27 cellular contexts compared by ENCODE assay signal in the genomic region with DNA sequence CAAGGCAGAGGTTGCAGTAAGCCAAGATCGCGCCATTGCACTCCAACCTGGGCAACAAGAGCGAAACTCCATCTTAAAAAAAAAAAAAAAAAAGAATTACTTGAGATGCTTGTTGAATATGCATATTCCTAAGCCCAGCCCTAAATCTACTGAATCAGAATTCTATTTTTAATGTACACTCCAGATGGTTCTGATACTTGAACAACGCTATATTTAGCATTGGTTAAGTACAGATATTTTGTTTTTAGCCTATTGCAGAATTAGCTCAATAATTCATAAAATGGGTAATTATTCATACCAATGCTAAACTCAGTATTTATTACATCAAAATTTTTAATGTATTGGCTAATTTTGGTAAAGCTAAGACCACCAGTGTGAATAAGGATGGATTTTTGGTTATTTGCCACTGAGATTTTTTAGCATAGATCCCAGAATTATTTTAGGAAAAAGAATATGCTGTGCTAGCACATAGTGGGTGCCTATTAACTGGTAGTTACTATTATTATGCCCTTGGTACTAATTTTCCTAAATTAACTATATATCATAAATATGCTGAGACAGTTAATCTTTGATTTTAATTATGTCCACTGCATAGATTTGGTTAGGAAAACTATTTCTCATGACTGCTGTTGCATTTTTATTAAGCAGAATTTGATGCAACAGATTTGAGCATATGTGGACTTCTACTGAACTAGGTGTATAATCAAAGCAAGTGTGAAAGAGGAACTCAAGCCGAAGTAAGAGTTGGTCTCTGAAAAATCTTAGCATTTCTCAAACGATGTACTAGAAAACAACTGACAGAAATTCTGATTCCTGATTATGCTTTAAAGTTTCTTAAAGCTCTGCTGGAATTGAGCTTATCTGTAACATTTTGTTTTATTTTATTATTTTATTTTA. TPM values are rescaled to one million over a fixed set of nuclear protein-coding genes. Genes with fewer than 3 reads are reported as not detected.
"Had no signal": no experiment of that assay in that cellular context is flagged by ENCODE, and none has a peak within 500 bp of the region (broad histone marks: within the 10 kb centered on the region; RNA-seq: fewer than 3 reads in every experiment).

No MANE protein-coding gene starts in this region.

- H3K9me3 ChIP-seq: SJCRH30, SK-N-SH had no signal

- H3K4me3 Mint-ChIP-seq: activated B cell treated with CpG ODN at 0.5 μM for 24 hours; activated CD4-positive, alpha-beta memory T cell treated with anti-CD3 and anti-CD28 coated beads, Interleukin-2, amount 10 ng/mL, durations not matched to agents 7 days and 5 days; activated CD4-positive, alpha-beta T cell treated with anti-CD3 and anti-CD28 coated beads, Interleukin-2, amount 10 ng/mL, durations not matched to agents 7 days and 5 days; activated naive CD4-positive, alpha-beta T cell treated with anti-CD3 and anti-CD28 coated beads for 36 hours; activated naive CD8-positive, alpha-beta T cell; activated T-helper 17 cell treated with anti-CD3 and anti-CD28 coated beads, Interleukin-2, amount 50 U/mL, for 72 hours; brain had no signal

- H3K27ac Mint-ChIP-seq: activated B cell treated with CpG ODN at 0.5 μM for 24 hours; activated CD4-positive, alpha-beta memory T cell treated with anti-CD3 and anti-CD28 coated beads, Interleukin-2, amount 10 ng/mL, durations not matched to agents 7 days and 5 days; activated CD4-positive, alpha-beta T cell treated with anti-CD3 and anti-CD28 coated beads, Interleukin-2, amount 10 ng/mL, durations not matched to agents 7 days and 5 days; activated naive CD4-positive, alpha-beta T cell treated with anti-CD3 and anti-CD28 coated beads for 36 hours; activated naive CD8-positive, alpha-beta T cell; activated T-helper 17 cell treated with anti-CD3 and anti-CD28 coated beads, Interleukin-2, amount 50 U/mL, for 72 hours; brain had no signal

- H3K9me2 ChIP-seq: SK-N-SH had no signal

- H3K9me3 Mint-ChIP-seq: activated B cell treated with CpG ODN at 0.5 μM for 24 hours; activated CD4-positive, alpha-beta memory T cell treated with anti-CD3 and anti-CD28 coated beads, Interleukin-2, amount 10 ng/mL, durations not matched to agents 7 days and 5 days; activated CD4-positive, alpha-beta T cell treated with anti-CD3 and anti-CD28 coated beads, Interleukin-2, amount 10 ng/mL, durations not matched to agents 7 days and 5 days; activated naive CD4-positive, alpha-beta T cell treated with anti-CD3 and anti-CD28 coated beads for 36 hours; activated T-helper 17 cell treated with anti-CD3 and anti-CD28 coated beads, Interleukin-2, amount 50 U/mL, for 72 hours; brain had no signal

- H3K36me3 Mint-ChIP-seq: brain had no signal

- H3K27ac ChIP-seq: cardiac muscle cell, SJCRH30 had no signal

- H3K9ac ChIP-seq: SK-N-SH had no signal

- H3K4me3 ChIP-seq: cardiac muscle cell, SJCRH30 had no signal

- H3K4me1 Mint-ChIP-seq: activated CD4-positive, alpha-beta memory T cell treated with anti-CD3 and anti-CD28 coated beads, Interleukin-2, amount 10 ng/mL, durations not matched to agents 7 days and 5 days; activated CD4-positive, alpha-beta T cell treated with anti-CD3 and anti-CD28 coated beads, Interleukin-2, amount 10 ng/mL, durations not matched to agents 7 days and 5 days; activated T-helper 17 cell treated with anti-CD3 and anti-CD28 coated beads, Interleukin-2, amount 50 U/mL, for 72 hours; brain had no signal

- H3K4me2 ChIP-seq: SK-N-SH had no signal

- H3K27me3 Mint-ChIP-seq: activated CD4-positive, alpha-beta T cell treated with anti-CD3 and anti-CD28 coated beads, Interleukin-2, amount 10 ng/mL, durations not matched to agents 7 days and 5 days had no signal

- H3K27me3 ChIP-seq: cardiac muscle cell, SJCRH30 had no signal

- H3K36me3 ChIP-seq: cardiac muscle cell, SJCRH30 had no signal

- ATAC-seq: activated T-helper 17 cell treated with anti-CD3 and anti-CD28 coated beads, Interleukin-2, amount 50 U/mL, for 72 hours had no signal

- DNase-seq: activated B cell treated with CpG ODN at 0.5 μM for 24 hours; activated CD4-positive, alpha-beta memory T cell treated with anti-CD3 and anti-CD28 coated beads, Interleukin-2, amount 10 ng/mL, durations not matched to agents 7 days and 5 days; activated CD4-positive, alpha-beta T cell treated with anti-CD3 and anti-CD28 coated beads for 1 hour; activated CD4-positive, alpha-beta T cell treated with anti-CD3 and anti-CD28 coated beads, Interleukin-2, amount 10 ng/mL, durations not matched to agents 7 days and 5 days; activated gamma-delta T cell; activated naive CD4-positive, alpha-beta T cell treated with anti-CD3 and anti-CD28 coated beads for 36 hours; activated T-cell treated with anti-CD3 and anti-CD28 coated beads for 4 hours; activated T-cell treated with anti-CD3 and anti-CD28 coated beads, Interleukin-2, amount 50 U/mL, for 48 hours; amygdala; Karpas-422; NCI-H1092; NCI-H1417; NCI-H1930; NCI-H2107; NCI-H2171 treated with DMSO at 0.1 percent for 48 hours; NCI-H226; NCI-H526 treated with DMSO at 0.1 percent for 48 hours; NCI-H82; Right ventricle myocardium superior; SJCRH30; SK-N-SH; T-helper 1 cell had no signal

RNA-seq across cellular contexts. Expression of gene AREG, which starts 9.2 kb away (rescaled TPM):
- total RNA-seq: cardiac muscle cell; SJCRH30; T-helper 2 cell treated with Interferon-gamma antibody and Interleukin-4, amounts not matched to agents 100 ng/mL and 5 ng/mL, for 36 hours had no signal
- polyA plus RNA-seq: SK-N-SH had no signal
